Comparison of ENCODE assay signal across 1 cellular context in genomic region chr11:73982990-73983763, GRCh38.
TF ChIP-seq lines count a peak whose summit lies in the region.

No MANE protein-coding gene starts in this region.

TF ChIP-seq in HepG2, 621 proteins besides CTCF, POLR2A, EP300 and RAD21 (continued from another document and continues in another):
- TF ChIP-seq HOXA7 (CRISPR knock-in tag; IDR thresholded peaks at IDR 0.05) (no peak), ZBTB33 (CRISPR knock-in tag; IDR thresholded peaks at IDR 0.05) (no peak), XRCC5 (optimal IDR thresholded peaks at IDR 0.05; ENCODE audit: low read length) (no peak), THAP8 (CRISPR knock-in tag; IDR thresholded peaks at IDR 0.05; ENCODE audit: borderline replicate concordance) (peak; percentile 87), HNRNPH1 (optimal IDR thresholded peaks at IDR 0.05; ENCODE audit: low read depth, low read length) (no peak), E2F1 (CRISPR knock-in tag; IDR thresholded peaks at IDR 0.05) (peak; percentile 99), MED8 (CRISPR knock-in tag; IDR thresholded peaks at IDR 0.05; ENCODE audit: insufficient replicate concordance) (peak; percentile 60), ZNF337 (CRISPR knock-in tag; IDR thresholded peaks at IDR 0.05; ENCODE audit: borderline replicate concordance, low read depth) (peak; percentile 78; the same call in 1 of the 2 replicates), RXRA (CRISPR knock-in tag; IDR thresholded peaks at IDR 0.05) (peak; percentile 88), HNF4G (IDR thresholded peaks at IDR 0.05; ENCODE audit: borderline replicate concordance, low read depth, low read length) (no peak), HNF4G (CRISPR knock-in tag; IDR thresholded peaks at IDR 0.05; ENCODE audit: borderline replicate concordance, low read depth) (no peak; the same call in 1 of the 2 replicates), HNF4A (CRISPR knock-in tag; IDR thresholded peaks at IDR 0.05) (peak; percentile 27), E2F5 (CRISPR knock-in tag; conservative IDR thresholded peaks at IDR 0.05) (peak; percentile 77; the same call in 1 of the 2 replicates), ZNF776 (CRISPR knock-in tag; IDR thresholded peaks at IDR 0.05) (peak; percentile 87), MYNN (CRISPR knock-in tag; IDR thresholded peaks at IDR 0.05; ENCODE audit: low read depth) (peak; percentile 49; the same call in 1 of the 2 replicates), RBM22 (optimal IDR thresholded peaks at IDR 0.05; ENCODE audit: low read length) (peak; percentile 29), NR2F6 (IDR thresholded peaks at IDR 0.05) (no peak), NR2F6 (CRISPR knock-in tag; IDR thresholded peaks at IDR 0.05) (peak; percentile 37; the same call in 1 of the 2 replicates), TCF7L2 (IDR thresholded peaks at IDR 0.05; ENCODE audit: low read depth, low read length) (no peak), ZNF784 (CRISPR knock-in tag; IDR thresholded peaks at IDR 0.05; ENCODE audit: borderline replicate concordance) (peak; percentile 47; the same call in 1 of the 2 replicates), SNRNP70 (IDR thresholded peaks at IDR 0.05; ENCODE audit: low read depth, low read length) (no peak), HNF1A (IDR thresholded peaks at IDR 0.05; ENCODE audit: low read depth) (no peak), HNF1A (CRISPR knock-in tag; IDR thresholded peaks at IDR 0.05; ENCODE audit: borderline replicate concordance) (no peak; the same call in none of the 2 replicates), NFATC3 (CRISPR knock-in tag; IDR thresholded peaks at IDR 0.05) (peak; percentile 71; the same call in 1 of the 2 replicates), ZNF788 (CRISPR knock-in tag; IDR thresholded peaks at IDR 0.05; ENCODE audit: borderline replicate concordance) (peak; percentile 69), ZBED4 (CRISPR knock-in tag; IDR thresholded peaks at IDR 0.05; ENCODE audit: borderline replicate concordance) (peak; percentile 92), DPF2 (CRISPR knock-in tag; IDR thresholded peaks at IDR 0.05; ENCODE audit: borderline replicate concordance, low read depth) (no peak), JUND (CRISPR knock-in tag; IDR thresholded peaks at IDR 0.05) (0 out of 2 replicates have a peak, but pooled peaks have one; percentile 12), MTA3 (CRISPR knock-in tag; IDR thresholded peaks at IDR 0.05) (no peak), CSRNP1 (CRISPR knock-in tag; IDR thresholded peaks at IDR 0.05) (peak; percentile 93), ASH2L (IDR thresholded peaks at IDR 0.05; ENCODE audit: insufficient read length, low read depth, low read length) (peak; percentile 67), XBP1 (CRISPR knock-in tag; IDR thresholded peaks at IDR 0.05) (peak; percentile 71; the same call in 1 of the 2 replicates), GABPB1 (CRISPR knock-in tag; IDR thresholded peaks at IDR 0.05) (peak; percentile 78), NPAS2 (CRISPR knock-in tag; IDR thresholded peaks at IDR 0.05; ENCODE audit: borderline replicate concordance) (no peak), FOSL2 (CRISPR knock-in tag; IDR thresholded peaks at IDR 0.05) (no peak), TFE3 (CRISPR knock-in tag; IDR thresholded peaks at IDR 0.05) (peak; percentile 79), TMF1 (CRISPR knock-in tag; IDR thresholded peaks at IDR 0.05; ENCODE audit: low read depth) (peak; percentile 94), AKAP8 (CRISPR knock-in tag; IDR thresholded peaks at IDR 0.05) (no peak), ZNF264 (CRISPR knock-in tag; IDR thresholded peaks at IDR 0.05) (peak; percentile 92), DMTF1 (CRISPR knock-in tag; IDR thresholded peaks at IDR 0.05) (peak; percentile 85; the same call in 1 of the 2 replicates), ZNF737 (CRISPR knock-in tag; IDR thresholded peaks at IDR 0.05; ENCODE audit: borderline replicate concordance) (0 out of 2 replicates have a peak, but pooled peaks have one; percentile 36), ZBTB38 (CRISPR knock-in tag; IDR thresholded peaks at IDR 0.05) (peak; percentile 57; the same call in 1 of the 2 replicates)
